ENCODE assay signal across 7 cellular contexts in the genomic region with DNA sequence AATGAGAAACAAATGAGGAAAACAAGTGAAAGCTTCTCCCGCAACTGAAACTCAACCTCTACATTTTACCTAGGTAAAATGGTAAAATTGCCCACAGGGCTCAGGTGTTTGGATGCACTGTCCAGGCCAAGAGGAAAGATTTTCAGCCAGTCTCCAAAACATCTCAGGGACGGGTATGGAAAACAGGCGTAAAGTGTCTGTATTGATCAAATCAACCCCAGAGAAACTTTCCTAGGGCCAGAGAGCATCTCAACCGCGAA. TPM values are rescaled to one million over a fixed set of nuclear protein-coding genes. Genes with fewer than 3 reads are reported as not detected.
DNase-seq lines count a peak whose midpoint lies in the region; ATAC-seq and TF ChIP-seq lines count a peak whose summit lies in the region.

No MANE protein-coding gene starts in this region.

- peak overlapping the region; percentile 39 for H3K27ac ChIP-seq in H9 (ENCODE audit: insufficient read length, low read depth, low read length)
- peak overlapping the region; percentile 87 for H3K27ac ChIP-seq in hepatocyte

- no peak overlapping the region for H2BK120ac ChIP-seq in H9 (ENCODE audit: low read depth, low read length, poor library complexity, severe bottlenecking)

- no peaks in the 10 kb centered on the region for H4K20me1 ChIP-seq in H9 (ENCODE audit: control insufficient read depth, insufficient read depth, insufficient read length)
- no peaks in the 10 kb centered on the region for H4K20me1 ChIP-seq in hepatocyte (ENCODE audit: insufficient read depth, poor library complexity, severe bottlenecking)

- TF ChIP-seq CTCF in H9 (conservative IDR thresholded peaks at IDR 0.05), result no peak
- no peak for TF ChIP-seq CTCF in WI38 (IDR thresholded peaks at IDR 0.05; ENCODE audit: low read depth, low read length)
- TF ChIP-seq CTCF in hepatocyte (IDR thresholded peaks at IDR 0.05; ENCODE audit: poor library complexity), result no peak

- H3K9ac ChIP-seq in H9 (ENCODE audit: extremely low read depth, insufficient read length, low read length), result peak overlapping the region; percentile 49

- no peak overlapping the region for H2BK20ac ChIP-seq in H9 (ENCODE audit: low read depth, low read length, poor library complexity, severe bottlenecking)

- H3K4me3 ChIP-seq in WI38 (ENCODE audit: low read depth, low read length) (peak overlapping the region; percentile 76), hepatocyte (peak overlapping the region; percentile 19)

- H4K8ac ChIP-seq in H9 (replicated peaks; ENCODE audit: insufficient read length, low read depth, low read length), result no peak overlapping the region

- no peak overlapping the region for H3K18ac ChIP-seq in H9 (ENCODE audit: insufficient read length, low read depth, low read length)

- H3K79me2 ChIP-seq in H9 (ENCODE audit: insufficient read depth, low read length), result peaks cover 3% of the 10 kb centered on the region; the same call in 1 of the 2 replicates
- peaks cover 36% of the 10 kb centered on the region for H3K79me2 ChIP-seq in hepatocyte

- no peak overlapping the region for H3K4ac ChIP-seq in H9 (ENCODE audit: low read depth, low read length)

- H3K9me3 ChIP-seq in H9 (ENCODE audit: control insufficient read depth, low read depth, low read length), result no peaks in the 10 kb centered on the region
- no peaks in the 10 kb centered on the region for H3K9me3 ChIP-seq in hepatocyte (ENCODE audit: low read depth)

- H3K79me1 ChIP-seq in H9 (ENCODE audit: insufficient read depth, low read depth, low read length, poor library complexity, severe bottlenecking), result peaks cover 3% of the 10 kb centered on the region

- H3K27me3 Mint-ChIP-seq in H9 (ENCODE audit: low read depth), result no peaks in the 10 kb centered on the region
- H3K27me3 Mint-ChIP-seq in stimulated activated naive CD8-positive, alpha-beta T cell treated with anti-CD3 and anti-CD28 coated beads, Interleukin-15, amount 100 ng/mL, for 72 hours, result no peaks in the 10 kb centered on the region

- peaks cover 4% of the 10 kb centered on the region for H3K23me2 ChIP-seq in H9 (ENCODE audit: insufficient read length, low read depth, low read length, poor library complexity, severe bottlenecking)

- H3K9me3 Mint-ChIP-seq in H9, result no peaks in the 10 kb centered on the region; a peak in 2 of 5 replicates
- H3K9me3 Mint-ChIP-seq in stimulated activated naive CD8-positive, alpha-beta T cell treated with anti-CD3 and anti-CD28 coated beads, Interleukin-15, amount 100 ng/mL, for 72 hours, result no peaks in the 10 kb centered on the region

- H3K4me1 Mint-ChIP-seq in H9, result peaks cover 14 to 17% of the 10 kb centered on the region in 2 experiments
- H3K4me1 Mint-ChIP-seq in stimulated activated naive CD8-positive, alpha-beta T cell treated with anti-CD3 and anti-CD28 coated beads, Interleukin-15, amount 100 ng/mL, for 72 hours, result peaks cover 34% of the 10 kb centered on the region

- H3K4me1 ChIP-seq in H9 (ENCODE audit: insufficient read depth, low read length) (no peaks in the 10 kb centered on the region; the same call in 1 of the 2 replicates), hepatocyte (ENCODE audit: insufficient read depth) (peaks cover 9% of the 10 kb centered on the region)

- peak; percentile 45 for ATAC-seq in stimulated activated naive CD8-positive, alpha-beta T cell treated with anti-CD3 and anti-CD28 coated beads, Interleukin-15, amount 100 ng/mL, for 72 hours

- DNase-seq in H9 (no peak), hepatocyte (ENCODE audit: low spot score) (no peak), NCI-H2107 (lab: John Stamatoyannopoulos, UW) (no peak), SHP77 (lab: John Stamatoyannopoulos, UW) (no peak), NCI-H2196 treated with DMSO at 0.1 percent for 48 hours (lab: John Stamatoyannopoulos, UW; ENCODE audit: unreplicated experiment) (no peak)
- no peak for DNase-seq in stimulated activated naive CD8-positive, alpha-beta T cell treated with anti-CD3 and anti-CD28 coated beads, Interleukin-15, amount 100 ng/mL, for 72 hours

- no peak overlapping the region for H2AK5ac ChIP-seq in H9 (ENCODE audit: insufficient read length, low read length)

- H3K27ac Mint-ChIP-seq in H9, result peak overlapping the region; percentile 92 to 96 (median 95); a peak in 6 of 7 replicates
- peak overlapping the region; percentile 98 for H3K27ac Mint-ChIP-seq in stimulated activated naive CD8-positive, alpha-beta T cell treated with anti-CD3 and anti-CD28 coated beads, Interleukin-15, amount 100 ng/mL, for 72 hours

- H3K36me3 Mint-ChIP-seq in H9 (ENCODE audit: insufficient read depth in 1 of 3, low read depth in 3 of 3), result peaks cover 1 to 21% (median 15%) of the 10 kb centered on the region in 3 experiments; a peak in 5 of 7 replicates

- H2BK5ac ChIP-seq in H9 (ENCODE audit: insufficient read length, low read length), result no peak overlapping the region

- no peak overlapping the region for H4K91ac ChIP-seq in H9 (ENCODE audit: insufficient read length, low read depth, low read length)

- H3K14ac ChIP-seq in H9 (ENCODE audit: insufficient read depth, low read length), result no peak overlapping the region

- no peak overlapping the region for H4K5ac ChIP-seq in H9 (ENCODE audit: insufficient read length, low read depth, low read length)

- no peak overlapping the region for H3T11ph ChIP-seq in H9 (ENCODE audit: low read length)

- H3K4me2 ChIP-seq in H9 (ENCODE audit: insufficient read depth, insufficient read length, low read length) (peak overlapping the region; percentile 41), hepatocyte (peak overlapping the region; percentile 82)

- H3K27me3 ChIP-seq in H9 (ENCODE audit: insufficient read depth, low read length) (no peaks in the 10 kb centered on the region), hepatocyte (no peaks in the 10 kb centered on the region)

- H2AFZ ChIP-seq in H9 (ENCODE audit: low read length), result peak overlapping the region; percentile 63
- peak overlapping the region; percentile 96 for H2AFZ ChIP-seq in hepatocyte

- no peak overlapping the region for H3K23ac ChIP-seq in H9 (ENCODE audit: insufficient read length, low read depth, low read length)

- H3K56ac ChIP-seq in H9 (ENCODE audit: insufficient read length, low read depth, low read length), result no peak overlapping the region

- H3K4me3 Mint-ChIP-seq in H9, result peak overlapping the region; percentile 83 to 91
- H3K4me3 Mint-ChIP-seq in stimulated activated naive CD8-positive, alpha-beta T cell treated with anti-CD3 and anti-CD28 coated beads, Interleukin-15, amount 100 ng/mL, for 72 hours, result peak overlapping the region; percentile 95 to 99

- H2BK12ac ChIP-seq in H9 (ENCODE audit: insufficient read length, low read depth, low read length), result no peak overlapping the region

- no peaks in the 10 kb centered on the region for H3K9me2 ChIP-seq in hepatocyte (replicated peaks; ENCODE audit: insufficient read depth)

- no peak overlapping the region for H2BK15ac ChIP-seq in H9 (ENCODE audit: low read depth, low read length)

- H3K36me3 ChIP-seq in hepatocyte (replicated peaks; ENCODE audit: insufficient read depth, low read depth), result no peaks in the 10 kb centered on the region

- no CpG with 5 or more reads among the region's 5 CpGs for WGBS in H9 (ENCODE audit: extremely low coverage, insufficient read length, low lambda C conversion rate)
- WGBS in hepatocyte (ENCODE audit: low lambda C conversion rate, missing lambda C conversion rate), result 12% methylated on average over 5 of the region's 5 CpGs

RNA-seq across cellular contexts. Expression of a gene that starts 0.4 kb away (rescaled TPM):
- total RNA-seq in H9 (2021), result 73.0 and 75.0 TPM in 2 replicates
- total RNA-seq in hepatocyte, result 34.4 and 35.3 TPM in 2 replicates
- polyA plus RNA-seq in hepatocyte, result 54.3 and 56.7 TPM in 2 replicates

RNA-seq across cellular contexts. Expression of a gene that starts 27.9 kb away (rescaled TPM):
- total RNA-seq in H9 (2021) (10.1 and 10.8 TPM in 2 replicates), hepatocyte (9.4 and 11.1 TPM in 2 replicates)
- 3.8 and 7.1 TPM in 2 replicates for polyA plus RNA-seq in hepatocyte
